Comparison of ENCODE assay signal across 16 cellular contexts in genomic region chr18:56511996-56512395, GRCh38.
A peak's percentile ranks its signal among the peaks of the same experiment; 100 is the strongest.
DNase-seq lines count a peak whose midpoint lies in the region; ATAC-seq and TF ChIP-seq lines count a peak whose summit lies in the region.
"Had no signal": no experiment of that assay in that cellular context is flagged by ENCODE, and none has a peak within 500 bp of the region (broad histone marks: within the 10 kb centered on the region; RNA-seq: fewer than 3 reads in every experiment).

No MANE protein-coding gene starts in this region.

- H3K4me1 Mint-ChIP-seq in stimulated activated memory B cell treated with anti-CD40 and anti-IgM and Interleukin-4, amounts not matched to agents 10 μg/mL and 1 μg/mL and 100 μg/mL, for 72 hours: peaks cover 15% of the 10 kb centered on the region
- peaks cover 6% of the 10 kb centered on the region for H3K4me1 Mint-ChIP-seq in activated CD4-positive, alpha-beta T cell treated with anti-CD3 and anti-CD28 coated beads for 36 hours
- H3K4me1 Mint-ChIP-seq: activated CD4-positive, alpha-beta memory T cell treated with anti-CD3 and anti-CD28 coated beads, Interleukin-2, amount 10 ng/mL, durations not matched to agents 7 days and 5 days had no signal

- CTCF ChIA-PET in A673 (lab: Charles Lee): no interaction called here
- CTCF ChIA-PET in activated CD4-positive, alpha-beta T cell treated with anti-CD3 and anti-CD28 coated beads for 36 hours (lab: Charles Lee): interaction anchor here (0.8 to 1.2 kb wide), 2 partner anchors 9 to 167 kb away, joined by 3 read pairs; no protein-coding TSS in a partner anchor

- peaks cover 4% of the 10 kb centered on the region for H3K27me3 Mint-ChIP-seq in stimulated activated memory B cell treated with anti-CD40 and anti-IgM and Interleukin-4, amounts not matched to agents 10 μg/mL and 1 μg/mL and 100 μg/mL, for 72 hours
- peaks cover 3% of the 10 kb centered on the region for H3K27me3 Mint-ChIP-seq in activated CD4-positive, alpha-beta T cell treated with anti-CD3 and anti-CD28 coated beads for 36 hours
- H3K27me3 Mint-ChIP-seq: activated CD4-positive, alpha-beta memory T cell treated with anti-CD3 and anti-CD28 coated beads, Interleukin-2, amount 10 ng/mL, durations not matched to agents 7 days and 5 days had no signal

- H3K27ac ChIP-seq in A673 (ENCODE audit: low read depth, low read length, poor library complexity, severe bottlenecking): no peak overlapping the region
- H3K27ac ChIP-seq: C4-2B, epithelial cell of prostate, neutrophil, sigmoid colon had no signal

- ATAC-seq in GM18870 (IDR thresholded peaks at IDR 0.05; ENCODE audit: unreplicated experiment): peak; percentile 77
- peak; percentile 59 for ATAC-seq in GM21619 (IDR thresholded peaks at IDR 0.05; ENCODE audit: unreplicated experiment)
- ATAC-seq in HG03442 (IDR thresholded peaks at IDR 0.05; ENCODE audit: unreplicated experiment): peak; percentile 64
- ATAC-seq in stimulated activated memory B cell treated with anti-CD40 and anti-IgM and Interleukin-4, amounts not matched to agents 10 μg/mL and 1 μg/mL and 100 μg/mL, for 72 hours: peak; percentile 83
- no peak for ATAC-seq in activated CD4-positive, alpha-beta T cell treated with anti-CD3 and anti-CD28 coated beads for 36 hours

- H3K36me3 Mint-ChIP-seq in stimulated activated memory B cell treated with anti-CD40 and anti-IgM and Interleukin-4, amounts not matched to agents 10 μg/mL and 1 μg/mL and 100 μg/mL, for 72 hours: no peaks in the 10 kb centered on the region
- no peaks in the 10 kb centered on the region for H3K36me3 Mint-ChIP-seq in activated CD4-positive, alpha-beta T cell treated with anti-CD3 and anti-CD28 coated beads for 36 hours (ENCODE audit: low read depth)

- no peaks in the 10 kb centered on the region for H3K36me3 ChIP-seq in A673 (ENCODE audit: insufficient read depth, low read length, poor library complexity, severe bottlenecking)
- H3K36me3 ChIP-seq: neutrophil, sigmoid colon had no signal

- no peak overlapping the region for H3K4me3 ChIP-seq in A673 (ENCODE audit: low read depth, low read length, poor library complexity, severe bottlenecking)
- H3K4me3 ChIP-seq: sigmoid colon had no signal

- H3K4me3 Mint-ChIP-seq in stimulated activated memory B cell treated with anti-CD40 and anti-IgM and Interleukin-4, amounts not matched to agents 10 μg/mL and 1 μg/mL and 100 μg/mL, for 72 hours: no peak overlapping the region
- H3K4me3 Mint-ChIP-seq in activated CD4-positive, alpha-beta T cell treated with anti-CD3 and anti-CD28 coated beads for 36 hours: no peak overlapping the region
- H3K4me3 Mint-ChIP-seq: activated CD4-positive, alpha-beta memory T cell treated with anti-CD3 and anti-CD28 coated beads, Interleukin-2, amount 10 ng/mL, durations not matched to agents 7 days and 5 days had no signal

- H3K4me1 ChIP-seq in A673 (ENCODE audit: insufficient read depth, low read length, poor library complexity, severe bottlenecking): no peaks in the 10 kb centered on the region
- H3K4me1 ChIP-seq: sigmoid colon had no signal

- BruUV-seq in A673 (replicated peaks; lab: Mats Ljungman, UMichigan): no TSS peak

- no peaks in the 10 kb centered on the region for H3K27me3 ChIP-seq in A673 (replicated peaks; ENCODE audit: insufficient read depth, low read depth, low read length, poor library complexity)
- H3K27me3 ChIP-seq: neutrophil, sigmoid colon had no signal

- H3K9me3 Mint-ChIP-seq in stimulated activated memory B cell treated with anti-CD40 and anti-IgM and Interleukin-4, amounts not matched to agents 10 μg/mL and 1 μg/mL and 100 μg/mL, for 72 hours: no peaks in the 10 kb centered on the region
- H3K9me3 Mint-ChIP-seq in activated CD4-positive, alpha-beta T cell treated with anti-CD3 and anti-CD28 coated beads for 36 hours (ENCODE audit: low read depth): no peaks in the 10 kb centered on the region
- H3K9me3 Mint-ChIP-seq: activated CD4-positive, alpha-beta memory T cell treated with anti-CD3 and anti-CD28 coated beads, Interleukin-2, amount 10 ng/mL, durations not matched to agents 7 days and 5 days had no signal

- H3K9me3 ChIP-seq in A673 (ENCODE audit: low read depth, low read length, poor library complexity, severe bottlenecking): no peaks in the 10 kb centered on the region
- H3K9me3 ChIP-seq: neutrophil, sigmoid colon had no signal

- no peak for TF ChIP-seq CTCF in A673 (conservative IDR thresholded peaks at IDR 0.05; ENCODE audit: low read depth, low read length)

- H3K27ac Mint-ChIP-seq in stimulated activated memory B cell treated with anti-CD40 and anti-IgM and Interleukin-4, amounts not matched to agents 10 μg/mL and 1 μg/mL and 100 μg/mL, for 72 hours: peak overlapping the region; percentile 19
- no peak overlapping the region for H3K27ac Mint-ChIP-seq in activated CD4-positive, alpha-beta T cell treated with anti-CD3 and anti-CD28 coated beads for 36 hours
- H3K27ac Mint-ChIP-seq: activated CD4-positive, alpha-beta memory T cell treated with anti-CD3 and anti-CD28 coated beads, Interleukin-2, amount 10 ng/mL, durations not matched to agents 7 days and 5 days had no signal

- intact Hi-C loops in A673 (cut with micrococcal nuclease; ENCODE audit: unreplicated experiment): no loop called here
- intact Hi-C loops in activated CD4-positive, alpha-beta T cell treated with anti-CD3 and anti-CD28 coated beads for 36 hours (cut with DNase I, micrococcal nuclease): loop anchor here in 1 of 2 experiments (10.0 kb wide), 1 partner anchor 203 kb away; no protein-coding TSS in a partner anchor

- DNase-seq in NCI-H510A treated with DMSO at 0.1 percent for 48 hours (lab: John Stamatoyannopoulos, UW) (no peak), A673 (ENCODE audit: low spot score) (no peak), NCI-H2171 treated with DMSO at 0.1 percent for 48 hours (lab: John Stamatoyannopoulos, UW) (no peak)
- DNase-seq in activated CD4-positive, alpha-beta T cell treated with anti-CD3 and anti-CD28 coated beads for 36 hours: no peak
- DNase-seq: activated CD4-positive, alpha-beta memory T cell treated with anti-CD3 and anti-CD28 coated beads, Interleukin-2, amount 10 ng/mL, durations not matched to agents 7 days and 5 days; NCI-H187; SIG-M5; sigmoid colon; stimulated activated CD4-positive, alpha-beta T cell treated with anti-CD3 and anti-CD28 coated beads, Interleukin-4, amount 100 ng/mL, for 1 hour had no signal

- POLR2A ChIA-PET in A673 (lab: Charles Lee; ENCODE audit: low non-redundant PET): no interaction called here
- POLR2A ChIA-PET in activated CD4-positive, alpha-beta T cell treated with anti-CD3 and anti-CD28 coated beads for 36 hours (lab: Charles Lee): no interaction called here
